ENCODE assay signal across 26 cellular contexts in genomic region chr15:54094661-54095060, GRCh38.
"Had no signal": no experiment of that assay in that cellular context is flagged by ENCODE, and none has a peak within 500 bp of the region (broad histone marks: within the 10 kb centered on the region; RNA-seq: fewer than 3 reads in every experiment).

No MANE protein-coding gene starts in this region.

- H3K9me3 Mint-ChIP-seq: dendritic cell treated with granulocyte-macrophage colony-stimulating factor and Interleukin-4, amounts not matched to agents 40 ng/mL and 50 ng/mL, for 4 days; endodermal cell had no signal

- H3K27me3 Mint-ChIP-seq: dendritic cell treated with granulocyte-macrophage colony-stimulating factor and Interleukin-4, amounts not matched to agents 40 ng/mL and 50 ng/mL, for 4 days; effector memory CD8-positive, alpha-beta T cell had no signal

- DNase-seq: colonic mucosa; cortex of kidney; dermis blood vessel endothelial cell; dorsolateral prefrontal cortex; effector CD4-positive, alpha-beta T cell; effector CD8-positive, alpha-beta T cell; effector memory CD4-positive, alpha-beta T cell; effector memory CD8-positive, alpha-beta T cell; endodermal cell; erythroblast; esophagus squamous epithelium; foreskin fibroblast; foreskin keratinocyte; foreskin melanocyte; gastrocnemius medialis; glutamatergic neuron; head of caudate nucleus; heart left ventricle; heart right ventricle had no signal

- H3K27ac Mint-ChIP-seq: dendritic cell treated with granulocyte-macrophage colony-stimulating factor and Interleukin-4, amounts not matched to agents 40 ng/mL and 50 ng/mL, for 4 days; effector memory CD8-positive, alpha-beta T cell; endodermal cell had no signal

- H3K27ac ChIP-seq: colonic mucosa, coronary artery, dorsolateral prefrontal cortex, epithelial cell of prostate, esophagus muscularis mucosa, esophagus squamous epithelium, foreskin keratinocyte, gastrocnemius medialis, gastroesophageal sphincter, heart left ventricle, heart right ventricle, hepatocyte had no signal

- H3K4me3 ChIP-seq: colonic mucosa, coronary artery, dorsolateral prefrontal cortex, esophagus muscularis mucosa, esophagus squamous epithelium, gastrocnemius medialis, gastroesophageal sphincter, heart left ventricle, heart right ventricle, hepatocyte had no signal

- H3K9me3 ChIP-seq: colonic mucosa, esophagus squamous epithelium, gastrocnemius medialis had no signal

- H3K27me3 ChIP-seq: colonic mucosa, esophagus muscularis mucosa, esophagus squamous epithelium, foreskin keratinocyte, gastrocnemius medialis, gastroesophageal sphincter, hepatocyte had no signal

- H3K4me3 Mint-ChIP-seq: dendritic cell treated with granulocyte-macrophage colony-stimulating factor and Interleukin-4, amounts not matched to agents 40 ng/mL and 50 ng/mL, for 4 days; effector memory CD8-positive, alpha-beta T cell; endodermal cell had no signal

- H3K4me1 Mint-ChIP-seq: endodermal cell had no signal

- H3K36me3 ChIP-seq: colonic mucosa, esophagus muscularis mucosa, esophagus squamous epithelium, gastrocnemius medialis, gastroesophageal sphincter, heart left ventricle, heart right ventricle had no signal

- H3K4me1 ChIP-seq: colonic mucosa, esophagus muscularis mucosa, esophagus squamous epithelium, foreskin keratinocyte, gastrocnemius medialis, gastroesophageal sphincter, heart left ventricle, heart right ventricle had no signal

- ATAC-seq: effector memory CD8-positive, alpha-beta T cell; esophagus mucosa; foreskin keratinocyte; gastrocnemius medialis; gastroesophageal sphincter; heart left ventricle; heart right ventricle had no signal
